Comparison of ENCODE assay signal across 34 cellular contexts in genomic region chr12:108238474-108238873, GRCh38.
"Had no signal": no experiment of that assay in that cellular context is flagged by ENCODE, and none has a peak within 500 bp of the region (broad histone marks: within the 10 kb centered on the region; RNA-seq: fewer than 3 reads in every experiment).

No MANE protein-coding gene starts in this region.

- H3K27me3 ChIP-seq: MG63 had no signal

- H3K4me3 ChIP-seq: MG63 had no signal

- DNase-seq: Karpas-422, Kasumi-1, MG63, MM.1S, MV-4-11, NCI-H1048, NCI-H1092, NCI-H1092 treated with DMSO at 0.1 percent for 48 hours, NCI-H1105, NCI-H1105 treated with DMSO at 0.1 percent for 48 hours, NCI-H1417, NCI-H1417 treated with DMSO at 0.1 percent for 48 hours, NCI-H1436, NCI-H1436 treated with DMSO at 0.1 percent for 48 hours, NCI-H146, NCI-H1694, NCI-H1694 treated with DMSO at 0.1 percent for 48 hours, NCI-H187, NCI-H187 treated with DMSO at 0.1 percent for 48 hours, NCI-H1930, NCI-H2029, NCI-H2029 treated with DMSO at 0.1 percent for 48 hours, NCI-H2081, NCI-H2081 treated with DMSO at 0.1 percent for 48 hours, NCI-H2107, NCI-H2171, NCI-H2171 treated with DMSO at 0.1 percent for 48 hours, NCI-H2227 treated with DMSO at 0.1 percent for 48 hours, NCI-H226, NCI-H345, NCI-H446, NCI-H446 treated with DMSO at 0.1 percent for 48 hours, NCI-H510A, NCI-H524 treated with DMSO at 0.1 percent for 48 hours had no signal

- H3K9me3 ChIP-seq: MG63 had no signal

- H3K36me3 ChIP-seq: MG63 had no signal
